In the genomic region with DNA sequence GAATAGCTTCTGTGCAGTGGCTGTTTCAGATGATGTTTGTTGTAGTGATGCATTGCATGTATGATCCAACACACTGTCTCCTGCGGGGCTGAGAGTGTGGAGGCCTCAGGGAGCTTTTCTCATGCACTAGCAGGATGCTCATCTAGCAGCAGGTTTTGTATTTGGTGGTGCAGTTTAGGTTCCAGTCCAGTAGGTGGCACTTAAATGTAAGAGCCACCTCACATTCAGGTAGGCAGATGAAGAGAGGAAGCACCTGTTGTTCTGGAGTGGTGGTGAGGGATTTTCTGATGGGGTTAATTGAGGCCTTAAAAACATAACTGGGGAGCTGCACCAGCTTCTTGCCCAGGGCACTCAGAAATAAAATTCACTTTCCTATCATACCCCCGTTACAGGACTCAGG, we compare ENCODE assay signal across 16 cellular contexts.
A peak's percentile ranks its signal among the peaks of the same experiment; 100 is the strongest.
DNase-seq lines count a peak whose midpoint lies in the region; ATAC-seq and TF ChIP-seq lines count a peak whose summit lies in the region.
"Had no signal": no experiment of that assay in that cellular context is flagged by ENCODE, and none has a peak within 500 bp of the region (broad histone marks: within the 10 kb centered on the region; RNA-seq: fewer than 3 reads in every experiment).

No MANE protein-coding gene starts in this region.

- ATAC-seq in GM19035 (IDR thresholded peaks at IDR 0.05; ENCODE audit: unreplicated experiment): no peak
- no peak for ATAC-seq in HG02852 (IDR thresholded peaks at IDR 0.05; ENCODE audit: unreplicated experiment)
- ATAC-seq: activated T-helper 17 cell treated with anti-CD3 and anti-CD28 coated beads, Interleukin-2, amount 50 U/mL, for 72 hours had no signal

- DNase-seq in NOMO-1 (lab: John Stamatoyannopoulos, UW; ENCODE audit: unreplicated experiment in 2 of 2) (no peak), SIG-M5 (lab: John Stamatoyannopoulos, UW) (no peak)
- DNase-seq: activated CD4-positive, alpha-beta T cell treated with anti-CD3 and anti-CD28 coated beads, Interleukin-2, amount 50 U/mL, for 4 hours; cortex of kidney; EL; HFFc6; NCI-H2171; stimulated activated naive CD4-positive, alpha-beta T cell had no signal

- H3K27ac ChIP-seq in C4-2B (no peak overlapping the region), VCaP (no peak overlapping the region)
- H3K27ac ChIP-seq: neutrophil had no signal

- TF ChIP-seq CTCF in C4-2B (conservative IDR thresholded peaks at IDR 0.05) (peak; percentile 52), GM12873 (IDR thresholded peaks at IDR 0.05; ENCODE audit: insufficient read depth, low read depth, low read length, missing control alignments) (peak; percentile 62), LNCAP (IDR thresholded peaks at IDR 0.05) (peak; percentile 19; the same call in 1 of the 2 replicates), VCaP (conservative IDR thresholded peaks at IDR 0.05) (peak; percentile 68)
